In the genomic region with DNA sequence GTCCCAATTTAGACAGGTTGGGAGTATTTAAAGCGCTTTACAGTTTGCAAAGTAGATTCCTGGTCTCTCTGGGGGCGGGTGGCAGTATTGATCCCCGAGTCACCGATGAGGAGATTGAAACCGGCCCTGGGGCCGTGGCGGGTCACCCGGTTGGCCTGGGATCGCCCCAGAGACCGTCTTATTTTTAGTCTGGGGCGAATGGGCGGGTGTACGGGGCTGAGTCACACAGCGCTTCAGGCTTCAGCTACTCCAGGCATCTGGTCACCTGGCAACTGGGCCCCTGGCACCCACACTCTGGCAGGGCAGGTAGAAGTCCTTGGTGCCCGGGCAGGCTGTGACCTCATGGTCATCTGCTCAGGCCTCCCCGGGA, we compare ENCODE assay signal across 8 cellular contexts. TPM values are rescaled to one million over a fixed set of nuclear protein-coding genes. Genes with fewer than 3 reads are reported as not detected.
DNase-seq lines count a peak whose midpoint lies in the region; ATAC-seq and TF ChIP-seq lines count a peak whose summit lies in the region.

No MANE protein-coding gene starts in this region.

- DNase-seq in PC-3 (peak; percentile 79), brain microvascular endothelial cell (no peak), spleen (no peak), NCI-H1048 (lab: John Stamatoyannopoulos, UW) (no peak), GOT3 (lab: John Stamatoyannopoulos, UW) (no peak)

- H3K27ac ChIP-seq in BLaER1 (peak overlapping the region; percentile 66), PC-3 (ENCODE audit: low read length) (peak overlapping the region; percentile 49), brain microvascular endothelial cell (peak overlapping the region; percentile 22), iPS-20b (ENCODE audit: low read length) (no peak overlapping the region), spleen (peak overlapping the region; percentile 57 to 98 (median 92))

- peaks cover 43% of the 10 kb centered on the region for H3K79me2 ChIP-seq in PC-3 (ENCODE audit: low read length)

- H3K36me3 ChIP-seq in BLaER1 (peaks cover 43% of the 10 kb centered on the region), PC-3 (ENCODE audit: low read depth, low read length) (peaks cover 7% of the 10 kb centered on the region; the same call in 1 of the 2 replicates), brain microvascular endothelial cell (replicated peaks) (peaks cover 16% of the 10 kb centered on the region), iPS-20b (ENCODE audit: insufficient read depth, low read depth, low read length) (peaks cover 24% of the 10 kb centered on the region), spleen (peaks cover 0 to 43% (median 34%) of the 10 kb centered on the region in 6 donors)

- peak overlapping the region; percentile 88 for H2AFZ ChIP-seq in PC-3 (ENCODE audit: low read length)

- in situ Hi-C loops in brain microvascular endothelial cell (cut with HindIII; ENCODE audit: low pct_ligation_motif_present, low sequenced_read_pairs), result no loop called here

- H3K27me3 ChIP-seq in BLaER1 (no peaks in the 10 kb centered on the region), PC-3 (ENCODE audit: low read length) (no peaks in the 10 kb centered on the region), brain microvascular endothelial cell (replicated peaks) (no peaks in the 10 kb centered on the region), iPS-20b (ENCODE audit: insufficient read depth, low read length) (no peaks in the 10 kb centered on the region), spleen (replicated peaks in 1 of 7) (no peaks in the 10 kb centered on the region)

- H3K4me1 ChIP-seq in BLaER1, result peaks cover 47% of the 10 kb centered on the region
- peaks cover 35% of the 10 kb centered on the region for H3K4me1 ChIP-seq in PC-3 (ENCODE audit: insufficient read depth, low read length)
- H3K4me1 ChIP-seq in iPS-20b (ENCODE audit: insufficient read depth, low read length), result peaks cover 11% of the 10 kb centered on the region
- peaks cover 36 to 63% (median 54%) of the 10 kb centered on the region in 6 donors for H3K4me1 ChIP-seq in spleen

- H3K9me3 ChIP-seq in BLaER1 (no peaks in the 10 kb centered on the region), PC-3 (ENCODE audit: low read length) (no peaks in the 10 kb centered on the region), iPS-20b (ENCODE audit: insufficient read depth, low read depth, low read length) (no peaks in the 10 kb centered on the region), spleen (no peaks in the 10 kb centered on the region)

- H4K20me1 ChIP-seq in BLaER1 (peaks cover 40% of the 10 kb centered on the region), PC-3 (ENCODE audit: low read length) (peaks cover 4% of the 10 kb centered on the region; the same call in 1 of the 2 replicates)

- H3F3A ChIP-seq in PC-3 (ENCODE audit: low read length, unreplicated experiment), result no peaks in the 10 kb centered on the region

- no peak for TF ChIP-seq POLR2A in spleen (IDR thresholded peaks at IDR 0.05)

- H3K9ac ChIP-seq in BLaER1, result peak overlapping the region; percentile 86
- peak overlapping the region; percentile 71 for H3K9ac ChIP-seq in PC-3 (ENCODE audit: low read length)
- H3K9ac ChIP-seq in iPS-20b (ENCODE audit: low read depth, low read length), result peak overlapping the region; percentile 87

- 0 to 11% (median 3%) methylated on average over 13 to 16 of the region's 16 CpGs for WGBS in spleen, 5 donors

- H3K4me2 ChIP-seq in BLaER1 (peak overlapping the region; percentile 98), PC-3 (ENCODE audit: low read length) (peak overlapping the region; percentile 92)

- TF ChIP-seq CTCF in PC-3 (conservative IDR thresholded peaks at IDR 0.05; ENCODE audit: low read depth, low read length), result no peak
- no peak for TF ChIP-seq CTCF in brain microvascular endothelial cell (IDR thresholded peaks at IDR 0.05; ENCODE audit: low read depth, low read length, missing control alignments)
- no peak for TF ChIP-seq CTCF in spleen (IDR thresholded peaks at IDR 0.05 in 8 of 11, conservative IDR thresholded peaks at IDR 0.05 in 3 of 11)

- CTCF ChIA-PET in PC-3 (lab: Charles Lee), result no interaction called here

- H3K4me3 ChIP-seq in BLaER1 (peak overlapping the region; percentile 84), PC-3 (ENCODE audit: low read length) (peak overlapping the region; percentile 82), brain microvascular endothelial cell (ENCODE audit: low read depth, low read length) (peak overlapping the region; percentile 86), iPS-20b (ENCODE audit: low read length) (peak overlapping the region; percentile 86), spleen (peak overlapping the region; percentile 44 to 100 (median 80))

- POLR2A ChIA-PET in PC-3 (lab: Charles Lee; ENCODE audit: unreplicated experiment), result interaction anchor here (0.6 kb wide), 1 partner anchor 52 kb away, joined by 4 read pairs; no protein-coding TSS in a partner anchor

- BruUV-seq in PC-3 (replicated peaks; lab: Mats Ljungman, UMichigan), result no TSS peak

- H3K9me2 ChIP-seq in PC-3 (replicated peaks; ENCODE audit: low read length), result no peaks in the 10 kb centered on the region

- ATAC-seq in GM19455 (IDR thresholded peaks at IDR 0.05; ENCODE audit: unreplicated experiment), result peak; percentile 3
- peak; percentile 30 for ATAC-seq in PC-3

- intact Hi-C loops in PC-3 (cut with micrococcal nuclease), result no loop called here
- intact Hi-C loops in spleen (cut with DNase I; ENCODE audit: low total_unique reads), result no loop called here

RNA-seq across cellular contexts. Expression of a gene that starts 0.7 kb away (rescaled TPM):
- total RNA-seq in PC-3 (2014; rRNA removed), result 16.6 and 17.5 TPM in 2 replicates
- total RNA-seq in spleen, result 10 to 100 TPM in 6 of 7 donors, 1 to 10 TPM in 1; 8.5 to 24.8 (median 13.5) TPM
- 1 to 10 TPM; 4.6 to 7.5 (median 4.8) TPM for polyA plus RNA-seq in spleen

RNA-seq across cellular contexts. Expression of a gene that starts 2.6 kb away (rescaled TPM):
- total RNA-seq in PC-3 (2014; rRNA removed) (537 and 742 TPM in 2 replicates), spleen (100 to 1,000 TPM; 272 to 346 (median 287) TPM)
- 100 to 1,000 TPM; 143 to 214 (median 211) TPM for polyA plus RNA-seq in spleen

RNA-seq across cellular contexts. Expression of a gene that starts 35.7 kb away (rescaled TPM):
- total RNA-seq in PC-3 (2014; rRNA removed) (47.4 and 60.6 TPM in 2 replicates), spleen (10 to 100 TPM; 10.7 to 23.4 (median 18.4) TPM)
- 10 to 100 TPM in 1 of 3 donors, 1 to 10 TPM in 2; 2.9 to 11.2 (median 3.4) TPM for polyA plus RNA-seq in spleen

RNA-seq across cellular contexts. Expression of a gene that starts 53.7 kb away (rescaled TPM):
- total RNA-seq in PC-3 (2014; rRNA removed) (44.7 and 46.8 TPM in 2 replicates), spleen (10 to 100 TPM; 42.0 to 60.1 (median 48.2) TPM)
- 10 to 100 TPM in 2 of 3 donors, 1 to 10 TPM in 1; 9.8 to 18.5 (median 12.7) TPM for polyA plus RNA-seq in spleen

RNA-seq across cellular contexts. Expression of a gene that starts 54.0 kb away (rescaled TPM):
- total RNA-seq in PC-3 (2014; rRNA removed) (20.4 and 22.7 TPM in 2 replicates), spleen (10 to 100 TPM; 25.8 to 38.0 (median 32.3) TPM)
- 1 to 10 TPM; 3.9 to 9.2 (median 4.0) TPM for polyA plus RNA-seq in spleen
